Comparison of ENCODE assay signal across 25 cellular contexts in genomic region chr15:49645277-49645676, GRCh38. TPM values are rescaled to one million over a fixed set of nuclear protein-coding genes. Genes with fewer than 3 reads are reported as not detected.
DNase-seq lines count a peak whose midpoint lies in the region; ATAC-seq, FAIRE-seq and TF ChIP-seq lines count a peak whose summit lies in the region.
"Had no signal": no experiment of that assay in that cellular context is flagged by ENCODE, and none has a peak within 500 bp of the region (broad histone marks: within the 10 kb centered on the region; RNA-seq: fewer than 3 reads in every experiment).

No MANE protein-coding gene starts in this region.

- DNase-seq in astrocyte (ENCODE audit: low read depth): no peak
- peak; percentile 42 for DNase-seq in fibroblast of the conjunctiva (ENCODE audit: low read depth)
- DNase-seq in osteoblast (ENCODE audit: insufficient read length, low spot score, missing footprints): no peak
- DNase-seq in tibial artery: no peak
- no peak for DNase-seq in SK-N-SH
- no peak for DNase-seq in A673 (ENCODE audit: low spot score)
- DNase-seq in activated T-cell treated with anti-CD3 and anti-CD28 coated beads, Interleukin-2, amount 50 U/mL, for 1 hour: no peak
- no peak for DNase-seq in activated T-cell treated with anti-CD3 and anti-CD28 coated beads, Interleukin-2, amount 50 U/mL, for 4 hours
- DNase-seq: activated CD4-positive, CD25-positive, alpha-beta regulatory T cell treated with anti-CD3 and anti-CD28 coated beads, Interleukin-2, amount 50 U/mL, for 72 hours; activated naive CD4-positive, alpha-beta T cell treated with anti-CD3 and anti-CD28 coated beads, Interleukin-2, amount 10 ng/mL, durations not matched to agents 7 days and 5 days; activated T-cell treated with anti-CD3 and anti-CD28 coated beads, Interleukin-2, amount 50 U/mL, for 24 hours; AML-193; effector CD4-positive, alpha-beta T cell; GDM1; glutamatergic neuron; KBM-7; NCI-H526 treated with DMSO at 0.1 percent for 48 hours; stimulated activated CD4-positive, alpha-beta T cell treated with anti-CD3 and anti-CD28 coated beads, Interleukin-2, amount 100 ng/mL, for 24 hours; transverse colon had no signal

- no peak overlapping the region for H2AFZ ChIP-seq in astrocyte (ENCODE audit: low read depth, low read length)
- H2AFZ ChIP-seq in osteoblast (ENCODE audit: low read length): no peak overlapping the region
- no peak overlapping the region for H2AFZ ChIP-seq in SK-N-SH (ENCODE audit: low read depth)

- POLR2A ChIA-PET in SK-N-SH (lab: Yijun Ruan, JAX): no interaction called here
- POLR2A ChIA-PET in A673 (lab: Charles Lee; ENCODE audit: low non-redundant PET): no interaction called here

- H3F3A ChIP-seq in SK-N-SH (replicated peaks; ENCODE audit: insufficient read depth): peaks cover 4% of the 10 kb centered on the region

- H3K4me2 ChIP-seq in astrocyte (ENCODE audit: low read length): peak overlapping the region; percentile 13
- H3K4me2 ChIP-seq in osteoblast (ENCODE audit: insufficient read depth, low read length): no peak overlapping the region
- no peak overlapping the region for H3K4me2 ChIP-seq in SK-N-SH

- H3K27me3 Mint-ChIP-seq in astrocyte (ENCODE audit: low read depth, unreplicated experiment): no peaks in the 10 kb centered on the region
- H3K27me3 Mint-ChIP-seq in activated T-cell treated with anti-CD3 and anti-CD28 coated beads, Interleukin-2, amount 50 U/mL, for 4 hours (ENCODE audit: low read depth): no peaks in the 10 kb centered on the region
- H3K27me3 Mint-ChIP-seq: activated naive CD4-positive, alpha-beta T cell treated with anti-CD3 and anti-CD28 coated beads, Interleukin-2, amount 10 ng/mL, durations not matched to agents 7 days and 5 days; activated T-cell treated with anti-CD3 and anti-CD28 coated beads, Interleukin-2, amount 50 U/mL, for 24 hours; natural killer cell treated with Interleukin-12 subunit alpha and Interleukin-12 subunit beta and Interleukin-15 and Interleukin-18, amount 100 ng/mL, for 72 hours had no signal

- H3K9ac ChIP-seq in astrocyte (ENCODE audit: low read length) (no peak overlapping the region), SK-N-SH (no peak overlapping the region)

- H3K27me3 ChIP-seq in astrocyte (ENCODE audit: insufficient read depth, low read length): no peaks in the 10 kb centered on the region
- no peaks in the 10 kb centered on the region for H3K27me3 ChIP-seq in osteoblast (ENCODE audit: insufficient read depth, low read length)
- no peaks in the 10 kb centered on the region for H3K27me3 ChIP-seq in tibial artery
- no peaks in the 10 kb centered on the region for H3K27me3 ChIP-seq in SK-N-SH (ENCODE audit: insufficient read depth)
- H3K27me3 ChIP-seq in A673 (replicated peaks; ENCODE audit: insufficient read depth, low read depth, low read length, poor library complexity): no peaks in the 10 kb centered on the region
- H3K27me3 ChIP-seq: transverse colon had no signal

- no peak for TF ChIP-seq CTCF in astrocyte (IDR thresholded peaks at IDR 0.05; ENCODE audit: insufficient read depth, low read depth, low read length)
- no peak for TF ChIP-seq CTCF in osteoblast (IDR thresholded peaks at IDR 0.05; ENCODE audit: extremely low read depth, low read depth, low read length)
- TF ChIP-seq CTCF in tibial artery (IDR thresholded peaks at IDR 0.05): no peak
- no peak for TF ChIP-seq CTCF in SK-N-SH (IDR thresholded peaks at IDR 0.05)
- no peak for TF ChIP-seq CTCF in A673 (conservative IDR thresholded peaks at IDR 0.05; ENCODE audit: low read depth, low read length)

- no TSS peak for BruUV-seq in A673 (replicated peaks; lab: Mats Ljungman, UMichigan)

- TF ChIP-seq EP300 in SK-N-SH (IDR thresholded peaks at IDR 0.05; ENCODE audit: borderline replicate concordance in 1 of 2, low read depth in 1 of 2, low read length in 1 of 2): no peak

- intact Hi-C loops in tibial artery (cut with DNase I; ENCODE audit: low total_unique reads): loop anchor here (10.0 kb wide), 1 partner anchor 70 kb away; no protein-coding TSS in a partner anchor
- intact Hi-C loops in A673 (cut with micrococcal nuclease; ENCODE audit: unreplicated experiment): no loop called here

- no peak for ATAC-seq in activated T-cell treated with anti-CD3 and anti-CD28 coated beads, Interleukin-2, amount 50 U/mL, for 4 hours
- ATAC-seq: esophagus mucosa; natural killer cell treated with Interleukin-12 subunit alpha and Interleukin-12 subunit beta and Interleukin-15 and Interleukin-18, amount 100 ng/mL, for 72 hours; stimulated activated effector memory CD8-positive, alpha-beta T cell treated with anti-CD3 and anti-CD28 coated beads, Interleukin-12 subunit alpha, Interleukin-12 subunit beta, amount 100 ng/mL, for 72 hours had no signal

- peak overlapping the region; percentile 15 for H3K27ac ChIP-seq in astrocyte (ENCODE audit: low read depth, low read length)
- H3K27ac ChIP-seq in osteoblast (ENCODE audit: low read depth, low read length): peak overlapping the region; percentile 63
- H3K27ac ChIP-seq in tibial artery: peak overlapping the region; percentile 57
- peak overlapping the region in 1 of 2 experiments; percentile 8; a peak in 1 of 4 replicates for H3K27ac ChIP-seq in SK-N-SH (ENCODE audit: low read depth in 2 of 2, low read length in 1 of 2)
- no peak overlapping the region for H3K27ac ChIP-seq in A673 (ENCODE audit: low read depth, low read length, poor library complexity, severe bottlenecking)

- no peaks in the 10 kb centered on the region for H3K79me2 ChIP-seq in astrocyte (ENCODE audit: insufficient read depth, low read length)
- H3K79me2 ChIP-seq in osteoblast (ENCODE audit: insufficient read depth, low read length): peaks cover 2% of the 10 kb centered on the region
- no peaks in the 10 kb centered on the region for H3K79me2 ChIP-seq in SK-N-SH (ENCODE audit: insufficient read depth)

- H4K20me1 ChIP-seq in astrocyte (ENCODE audit: insufficient read depth, low read length) (no peaks in the 10 kb centered on the region), osteoblast (ENCODE audit: insufficient read depth, low read length) (no peaks in the 10 kb centered on the region), SK-N-SH (ENCODE audit: insufficient read depth) (no peaks in the 10 kb centered on the region)

- H3K4me3 Mint-ChIP-seq in astrocyte (ENCODE audit: unreplicated experiment): no peak overlapping the region
- H3K4me3 Mint-ChIP-seq in activated T-cell treated with anti-CD3 and anti-CD28 coated beads, Interleukin-2, amount 50 U/mL, for 4 hours: no peak overlapping the region
- H3K4me3 Mint-ChIP-seq: activated naive CD4-positive, alpha-beta T cell treated with anti-CD3 and anti-CD28 coated beads, Interleukin-2, amount 10 ng/mL, durations not matched to agents 7 days and 5 days; activated T-cell treated with anti-CD3 and anti-CD28 coated beads, Interleukin-2, amount 50 U/mL, for 24 hours; natural killer cell treated with Interleukin-12 subunit alpha and Interleukin-12 subunit beta and Interleukin-15 and Interleukin-18, amount 100 ng/mL, for 72 hours; stimulated activated effector memory CD8-positive, alpha-beta T cell treated with anti-CD3 and anti-CD28 coated beads, Interleukin-12 subunit alpha, Interleukin-12 subunit beta, amount 100 ng/mL, for 72 hours had no signal

- no peaks in the 10 kb centered on the region for H3K9me3 Mint-ChIP-seq in astrocyte (ENCODE audit: unreplicated experiment)
- H3K9me3 Mint-ChIP-seq in activated T-cell treated with anti-CD3 and anti-CD28 coated beads, Interleukin-2, amount 50 U/mL, for 4 hours: no peaks in the 10 kb centered on the region
- H3K9me3 Mint-ChIP-seq: activated naive CD4-positive, alpha-beta T cell treated with anti-CD3 and anti-CD28 coated beads, Interleukin-2, amount 10 ng/mL, durations not matched to agents 7 days and 5 days; activated T-cell treated with anti-CD3 and anti-CD28 coated beads, Interleukin-2, amount 50 U/mL, for 24 hours; natural killer cell treated with Interleukin-12 subunit alpha and Interleukin-12 subunit beta and Interleukin-15 and Interleukin-18, amount 100 ng/mL, for 72 hours; stimulated activated effector memory CD8-positive, alpha-beta T cell treated with anti-CD3 and anti-CD28 coated beads, Interleukin-12 subunit alpha, Interleukin-12 subunit beta, amount 100 ng/mL, for 72 hours had no signal

- H3K36me3 Mint-ChIP-seq in astrocyte (ENCODE audit: low read depth, unreplicated experiment): peaks cover 5% of the 10 kb centered on the region
- H3K36me3 Mint-ChIP-seq in activated T-cell treated with anti-CD3 and anti-CD28 coated beads, Interleukin-2, amount 50 U/mL, for 4 hours (ENCODE audit: insufficient read depth): peaks cover 10% of the 10 kb centered on the region

- no peaks in the 10 kb centered on the region for H3K9me2 ChIP-seq in SK-N-SH

- CTCF ChIA-PET in SK-N-SH (lab: Yijun Ruan, JAX): interaction anchor here (0.9 to 2.0 kb wide), 4 partner anchors 13 to 410 kb away, joined by 3 to 5 read pairs (median 4); no protein-coding TSS in a partner anchor
- CTCF ChIA-PET in A673 (lab: Charles Lee): no interaction called here

- TF ChIP-seq RAD21 in SK-N-SH (IDR thresholded peaks at IDR 0.05; ENCODE audit: low read length): no peak

- H3K36me3 ChIP-seq in astrocyte (ENCODE audit: insufficient read depth, low read length) (no peaks in the 10 kb centered on the region), osteoblast (ENCODE audit: insufficient read depth, low read length) (no peaks in the 10 kb centered on the region), tibial artery (no peaks in the 10 kb centered on the region), SK-N-SH (replicated peaks in 1 of 2; ENCODE audit: control insufficient read depth in 1 of 2, insufficient read depth in 2 of 2, low read length in 1 of 2) (peaks cover 24 to 35% of the 10 kb centered on the region in 2 experiments), A673 (ENCODE audit: insufficient read depth, low read length, poor library complexity, severe bottlenecking) (no peaks in the 10 kb centered on the region)
- H3K36me3 ChIP-seq: transverse colon had no signal

- peak overlapping the region; percentile 14 for H3K27ac Mint-ChIP-seq in astrocyte (ENCODE audit: unreplicated experiment)
- H3K27ac Mint-ChIP-seq: activated naive CD4-positive, alpha-beta T cell treated with anti-CD3 and anti-CD28 coated beads, Interleukin-2, amount 10 ng/mL, durations not matched to agents 7 days and 5 days; activated T-cell treated with anti-CD3 and anti-CD28 coated beads, Interleukin-2, amount 50 U/mL, for 24 hours; natural killer cell treated with Interleukin-12 subunit alpha and Interleukin-12 subunit beta and Interleukin-15 and Interleukin-18, amount 100 ng/mL, for 72 hours had no signal

- no peak overlapping the region for H3K4me3 ChIP-seq in astrocyte (ENCODE audit: insufficient read depth, low read depth, low read length)
- H3K4me3 ChIP-seq in osteoblast (ENCODE audit: insufficient read depth, low read length): no peak overlapping the region
- H3K4me3 ChIP-seq in tibial artery: no peak overlapping the region
- H3K4me3 ChIP-seq in SK-N-SH (ENCODE audit: low read depth in 2 of 2, low read length in 1 of 2): no peak overlapping the region
- no peak overlapping the region for H3K4me3 ChIP-seq in A673 (ENCODE audit: low read depth, low read length, poor library complexity, severe bottlenecking)
- H3K4me3 ChIP-seq: HAP-1, transverse colon had no signal

- no peaks in the 10 kb centered on the region for H3K9me3 ChIP-seq in astrocyte (ENCODE audit: insufficient read depth, low read depth, low read length)
- no peaks in the 10 kb centered on the region for H3K9me3 ChIP-seq in osteoblast (ENCODE audit: low read depth, low read length)
- H3K9me3 ChIP-seq in tibial artery: no peaks in the 10 kb centered on the region
- no peaks in the 10 kb centered on the region for H3K9me3 ChIP-seq in SK-N-SH
- H3K9me3 ChIP-seq in A673 (ENCODE audit: low read depth, low read length, poor library complexity, severe bottlenecking): no peaks in the 10 kb centered on the region
- H3K9me3 ChIP-seq: HAP-1, transverse colon had no signal

- H3K4me1 ChIP-seq in astrocyte (ENCODE audit: insufficient read depth, low read length) (peaks cover 9% of the 10 kb centered on the region), osteoblast (ENCODE audit: insufficient read depth, low read length) (peaks cover 30% of the 10 kb centered on the region), tibial artery (peaks cover 0 to 29% (median 19%) of the 10 kb centered on the region in 4 donors), SK-N-SH (ENCODE audit: control insufficient read depth in 1 of 2, insufficient read depth in 2 of 2, low read depth in 1 of 2, low read length in 1 of 2) (peaks cover 6 to 10% of the 10 kb centered on the region in 2 experiments; a peak in 2 of 4 replicates), A673 (ENCODE audit: insufficient read depth, low read length, poor library complexity, severe bottlenecking) (no peaks in the 10 kb centered on the region)
- H3K4me1 ChIP-seq: transverse colon had no signal

- no peak for FAIRE-seq in astrocyte (lab: Jason Lieb, UNC)
- FAIRE-seq: GM18507, small intestine had no signal

- peaks cover 21% of the 10 kb centered on the region for H3K4me1 Mint-ChIP-seq in astrocyte (ENCODE audit: low read depth, unreplicated experiment)
- H3K4me1 Mint-ChIP-seq in activated T-cell treated with anti-CD3 and anti-CD28 coated beads, Interleukin-2, amount 50 U/mL, for 4 hours (ENCODE audit: low read depth): no peaks in the 10 kb centered on the region
- H3K4me1 Mint-ChIP-seq: activated naive CD4-positive, alpha-beta T cell treated with anti-CD3 and anti-CD28 coated beads, Interleukin-2, amount 10 ng/mL, durations not matched to agents 7 days and 5 days; stimulated activated effector memory CD8-positive, alpha-beta T cell treated with anti-CD3 and anti-CD28 coated beads, Interleukin-12 subunit alpha, Interleukin-12 subunit beta, amount 100 ng/mL, for 72 hours had no signal

RNA-seq across cellular contexts. Expression of gene DTWD1, which starts 24.4 kb away (rescaled TPM):
- total RNA-seq in astrocyte (21.1 and 21.9 TPM in 2 replicates), osteoblast (37.6 and 39.2 TPM in 2 replicates), A673 (2021) (16.5 and 18.0 TPM in 2 replicates)
- polyA plus RNA-seq in SK-N-SH (2012; rRNA removed): 13.9 and 15.3 TPM in 2 replicates
- polyA plus RNA-seq in SK-N-SH (2012; cell fraction: cytosol; rRNA removed): 20.6 and 26.3 TPM in 2 replicates
- polyA plus RNA-seq in SK-N-SH (2012; cell fraction: nucleus; rRNA removed): 6.1 and 15.8 TPM in 2 replicates
- 10 to 100 TPM; 22.3 to 26.2 (median 23.5) TPM for total RNA-seq in activated T-cell treated with anti-CD3 and anti-CD28 coated beads, Interleukin-2, amount 50 U/mL, for 4 hours

RNA-seq across cellular contexts. Expression of gene FAM227B, which starts 24.7 kb away (rescaled TPM):
- total RNA-seq in astrocyte: 4.0 and 5.7 TPM in 2 replicates
- total RNA-seq in osteoblast: 4.3 and 6.2 TPM in 2 replicates
- 4.4 and 5.8 TPM in 2 replicates for polyA plus RNA-seq in SK-N-SH (2012; rRNA removed)
- 6.7 and 8.2 TPM in 2 replicates for polyA plus RNA-seq in SK-N-SH (2012; cell fraction: cytosol; rRNA removed)
- 2.4 and 4.3 TPM in 2 replicates for polyA plus RNA-seq in SK-N-SH (2012; cell fraction: nucleus; rRNA removed)
- total RNA-seq in A673 (2021): 2.3 and 4.2 TPM in 2 replicates
- 1 to 10 TPM; 1.3 to 2.4 (median 1.6) TPM for total RNA-seq in activated T-cell treated with anti-CD3 and anti-CD28 coated beads, Interleukin-2, amount 50 U/mL, for 4 hours
